ENCODE assay signal across 8 cellular contexts in the genomic region with DNA sequence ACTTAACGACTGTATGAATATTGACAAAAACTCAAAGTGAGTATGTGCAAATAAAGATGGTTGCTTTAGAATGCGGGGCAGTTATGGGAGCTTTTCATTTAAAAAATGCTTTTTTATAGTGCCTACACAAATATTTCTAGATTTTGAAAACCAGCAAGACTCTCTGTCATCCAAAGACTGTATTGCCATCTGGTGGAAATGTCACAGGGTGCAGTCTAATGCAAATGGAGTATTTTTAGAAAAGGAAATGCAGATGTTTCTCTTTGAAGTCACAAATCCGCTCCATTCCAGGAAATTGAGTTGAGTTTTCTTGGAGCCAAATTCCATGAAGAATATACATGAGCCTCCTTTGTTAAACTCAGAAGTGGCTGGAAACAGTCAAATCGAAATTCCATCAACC. TPM values are rescaled to one million over a fixed set of nuclear protein-coding genes. Genes with fewer than 3 reads are reported as not detected.
A peak's percentile ranks its signal among the peaks of the same experiment; 100 is the strongest.
DNase-seq lines count a peak whose midpoint lies in the region; ATAC-seq, FAIRE-seq and TF ChIP-seq lines count a peak whose summit lies in the region.

No MANE protein-coding gene starts in this region.

- TF ChIP-seq CTCF in cardiac muscle cell (IDR thresholded peaks at IDR 0.05; ENCODE audit: low read depth, low read length), result peak; percentile 61
- peak in 2 of 3 experiments; percentile 33 to 36 for TF ChIP-seq CTCF in ascending aorta (IDR thresholded peaks at IDR 0.05)
- peak; percentile 40 for TF ChIP-seq CTCF in kidney (IDR thresholded peaks at IDR 0.05; ENCODE audit: borderline replicate concordance, extremely low read depth, insufficient read depth)
- TF ChIP-seq CTCF in esophagus squamous epithelium (IDR thresholded peaks at IDR 0.05), result peak in 3 of 6 experiments; percentile 30 to 58 (median 37)

- ATAC-seq in Right ventricle myocardium inferior, result no peak
- ATAC-seq in GM19395 (IDR thresholded peaks at IDR 0.05; ENCODE audit: unreplicated experiment), result no peak

- 11 to 12% methylated on average over 4 of the region's 4 CpGs for WGBS in esophagus squamous epithelium, 2 donors

- no peaks in the 10 kb centered on the region for H3K9me3 ChIP-seq in cardiac muscle cell (ENCODE audit: low read depth)
- no peaks in the 10 kb centered on the region for H3K9me3 ChIP-seq in ascending aorta
- no peaks in the 10 kb centered on the region for H3K9me3 ChIP-seq in kidney (ENCODE audit: control insufficient read depth in 1 of 2, low read length in 2 of 2)
- H3K9me3 ChIP-seq in esophagus squamous epithelium, result no peaks in the 10 kb centered on the region

- H3K4me1 ChIP-seq in cardiac muscle cell (ENCODE audit: low read depth), result no peaks in the 10 kb centered on the region
- peaks cover 0 to 6% of the 10 kb centered on the region in 2 donors for H3K4me1 ChIP-seq in ascending aorta
- peaks cover 0 to 3% of the 10 kb centered on the region in 2 donors for H3K4me1 ChIP-seq in kidney (ENCODE audit: control insufficient read depth in 1 of 2, insufficient read depth in 1 of 2, low read depth in 1 of 2, low read length in 2 of 2)
- H3K4me1 ChIP-seq in esophagus squamous epithelium, result peaks cover 5 to 11% (median 9%) of the 10 kb centered on the region in 3 donors

- intact Hi-C loops in Right ventricle myocardium inferior (cut with DNase I), result no loop called here
- intact Hi-C loops in ascending aorta (cut with DNase I), result loop anchor here (1.0 kb wide), 1 partner anchor 433 kb away; no protein-coding TSS in a partner anchor
- intact Hi-C loops in kidney (cut with DNase I), result no loop called here
- intact Hi-C loops in esophagus squamous epithelium (cut with DNase I), result no loop called here

- no peak overlapping the region for H3K9ac ChIP-seq in kidney (ENCODE audit: low read length in 2 of 2)

- H3K36me3 ChIP-seq in cardiac muscle cell (no peaks in the 10 kb centered on the region), ascending aorta (no peaks in the 10 kb centered on the region), kidney (ENCODE audit: control insufficient read depth in 1 of 2, insufficient read depth in 2 of 2, low read length in 2 of 2) (no peaks in the 10 kb centered on the region), esophagus squamous epithelium (no peaks in the 10 kb centered on the region)

- TF ChIP-seq POLR2A in esophagus squamous epithelium (IDR thresholded peaks at IDR 0.05), result no peak

- H3K27ac ChIP-seq in cardiac muscle cell (no peak overlapping the region), ascending aorta (no peak overlapping the region), kidney (ENCODE audit: low read depth in 2 of 2, low read length in 2 of 2) (no peak overlapping the region), esophagus squamous epithelium (no peak overlapping the region)

- peak; percentile 40 to 59 for DNase-seq in cardiac muscle cell (ENCODE audit: low read depth in 1 of 2, low spot score in 1 of 2)
- DNase-seq in Right ventricle myocardium inferior (ENCODE audit: missing footprints), result no peak
- peak; percentile 45 for DNase-seq in MV-4-11 (lab: John Stamatoyannopoulos, UW)
- no peak for DNase-seq in ascending aorta (ENCODE audit: low spot score in 2 of 2)
- DNase-seq in kidney, result no peak
- no peak for DNase-seq in esophagus squamous epithelium (lab: John Stamatoyannopoulos, UW)
- DNase-seq in NCI-H1436 treated with DMSO at 0.1 percent for 48 hours (lab: John Stamatoyannopoulos, UW), result no peak

- no peak overlapping the region for H3K4me3 ChIP-seq in cardiac muscle cell
- no peak overlapping the region for H3K4me3 ChIP-seq in ascending aorta
- H3K4me3 ChIP-seq in kidney (ENCODE audit: low read length in 2 of 2), result no peak overlapping the region
- no peak overlapping the region for H3K4me3 ChIP-seq in esophagus squamous epithelium

- peak; percentile 13 for FAIRE-seq in kidney (lab: Jason Lieb, UNC)

- H3K27me3 ChIP-seq in cardiac muscle cell, result peaks cover 41% of the 10 kb centered on the region
- no peaks in the 10 kb centered on the region for H3K27me3 ChIP-seq in ascending aorta
- peaks cover 0 to 37% (median 7%) of the 10 kb centered on the region in 4 donors for H3K27me3 ChIP-seq in esophagus squamous epithelium

RNA-seq across cellular contexts. Expression of gene C1QTNF9B, which starts 2.3 kb away (rescaled TPM):
- total RNA-seq in cardiac muscle cell (0.33 TPM in 1 of 2 replicates, not detected in the other), Right ventricle myocardium inferior (3.1 TPM), ascending aorta (not detected), kidney (not detected), esophagus squamous epithelium (not detected)
- polyA plus RNA-seq in cardiac muscle cell (0.72 and 0.97 TPM in 2 replicates), kidney (ENCODE audit: insufficient read depth, low read depth, low replicate concordance) (not detected)

RNA-seq across cellular contexts. Expression of gene MIPEP, which starts 10.4 kb away (rescaled TPM):
- 12.5 and 18.7 TPM in 2 replicates for total RNA-seq in cardiac muscle cell
- polyA plus RNA-seq in cardiac muscle cell, result 16.2 and 22.9 TPM in 2 replicates
- 37.7 TPM for total RNA-seq in Right ventricle myocardium inferior
- total RNA-seq in ascending aorta, result 2.8 TPM
- 29.1 TPM for total RNA-seq in kidney
- 46.8 TPM for polyA plus RNA-seq in kidney (ENCODE audit: insufficient read depth, low read depth, low replicate concordance)
- total RNA-seq in esophagus squamous epithelium, result 10 to 100 TPM; 12.1 to 25.7 (median 19.5) TPM

Comparison
In these comparisons a context has a peak if more than half of its experiments do, and no peak if none do; other contexts are left out.
1. DNase-seq: peak in cardiac muscle cell (2 of 2) and MV-4-11 (single experiment); none in Right ventricle myocardium inferior (single experiment), ascending aorta (0 of 2), kidney (single experiment), esophagus squamous epithelium (single experiment) and NCI-H1436 treated with DMSO at 0.1 percent for 48 hours (single experiment).